8 cellular contexts compared by ENCODE assay signal in the genomic region with DNA sequence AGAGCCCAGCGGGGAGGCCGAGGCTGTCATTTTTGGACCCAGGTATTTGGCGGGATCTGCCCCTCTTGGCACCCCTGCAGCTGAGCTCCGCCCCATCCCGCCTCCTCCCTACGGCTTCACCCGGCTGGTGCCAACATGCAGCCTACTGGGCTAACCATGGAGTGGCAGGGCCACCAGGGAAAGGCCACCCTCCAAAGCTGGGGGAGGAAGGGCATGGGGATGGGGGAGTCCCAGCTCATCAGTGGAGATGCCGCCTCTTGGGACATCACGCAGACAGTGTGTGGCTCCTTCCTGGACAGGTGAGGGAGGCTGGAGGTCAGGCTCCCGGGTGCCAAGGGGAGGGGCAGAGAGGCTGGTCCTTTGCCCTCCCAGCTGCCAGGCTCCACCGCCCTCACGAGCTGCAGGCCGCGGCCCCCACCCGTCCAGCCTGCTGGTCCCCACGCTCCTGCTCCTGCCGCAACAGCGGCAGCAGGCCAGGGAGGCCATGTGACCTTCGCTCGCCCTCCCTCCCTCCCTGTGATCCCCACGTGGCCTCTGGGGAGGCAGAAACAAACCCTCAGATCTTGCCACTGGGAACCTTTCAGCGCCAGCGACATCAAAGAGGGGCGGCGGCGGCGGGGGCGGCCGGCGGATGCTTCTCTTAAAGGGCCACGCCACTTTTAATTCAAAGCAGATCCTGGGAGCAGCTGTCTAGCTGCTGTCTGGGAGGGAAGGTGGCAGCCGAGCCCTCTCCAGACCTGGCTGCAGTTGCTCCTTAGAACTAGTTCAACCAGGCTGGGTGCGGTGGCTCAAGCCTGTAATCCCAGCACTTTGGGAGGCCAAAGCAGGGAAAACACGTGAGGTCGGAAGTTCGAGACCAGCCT. TPM values are rescaled to one million over a fixed set of nuclear protein-coding genes. Genes with fewer than 3 reads are reported as not detected.
DNase-seq lines count a peak whose midpoint lies in the region; ATAC-seq and TF ChIP-seq lines count a peak whose summit lies in the region.

No MANE protein-coding gene starts in this region.

- TF ChIP-seq CTCF in RWPE1 (conservative IDR thresholded peaks at IDR 0.05; ENCODE audit: low read depth) = no peak
- no peak for TF ChIP-seq CTCF in type B pancreatic cell (conservative IDR thresholded peaks at IDR 0.05)

- H3K9me3 Mint-ChIP-seq in type B pancreatic cell = no peaks in the 10 kb centered on the region

- H3K36me3 Mint-ChIP-seq in type B pancreatic cell = no peaks in the 10 kb centered on the region

- peak; percentile 99 for DNase-seq in DMS53 (lab: John Stamatoyannopoulos, UW)
- DNase-seq in HT1080 (ENCODE audit: low read depth) = peak; percentile 31
- DNase-seq in RWPE1 (ENCODE audit: low spot score) = peak; percentile 22
- peak; percentile 55 to 85 (median 74) for DNase-seq in activated naive CD4-positive, alpha-beta T cell (lab: John Stamatoyannopoulos, UW)
- DNase-seq in head of caudate nucleus = peak; percentile 85 to 97 (median 92)
- peak; percentile 89 for DNase-seq in posterior vena cava (ENCODE audit: low spot score)
- DNase-seq in type B pancreatic cell (ENCODE audit: extremely low spot score, unreplicated experiment) = no peak

- CTCF ChIA-PET in RWPE1 (lab: Yijun Ruan, JAX) = interaction anchor here (1.4 to 2.0 kb wide), 2 partner anchors 8 to 53 kb away, joined by 7 to 9 read pairs; no protein-coding TSS in a partner anchor

- ATAC-seq in HG03108 (IDR thresholded peaks at IDR 0.05; ENCODE audit: unreplicated experiment) = no peak

- intact Hi-C loops in head of caudate nucleus (cut with DNase I) = no loop called here
- intact Hi-C loops in posterior vena cava (cut with DNase I) = no loop called here

- POLR2A ChIA-PET in RWPE1 (lab: Yijun Ruan, JAX; ENCODE audit: low non-redundant PET) = no interaction called here

- H3K4me3 Mint-ChIP-seq in type B pancreatic cell = peak overlapping the region; percentile 72

- peaks cover 14% of the 10 kb centered on the region for H3K4me1 Mint-ChIP-seq in type B pancreatic cell (ENCODE audit: unreplicated experiment)

- H3K27ac ChIP-seq in RWPE1 = peak overlapping the region; percentile 40

- H3K27me3 Mint-ChIP-seq in type B pancreatic cell = peaks cover 25% of the 10 kb centered on the region

- peak overlapping the region; percentile 75 for H3K27ac Mint-ChIP-seq in type B pancreatic cell

RNA-seq across cellular contexts. Expression of a gene that starts 6.8 kb away (rescaled TPM):
- total RNA-seq in HT1080 (2014; rRNA removed; shearing (Covaris generic)) = not detected in 2 replicates
- polyA plus RNA-seq in HT1080 (2015; cell fraction: cytosol; rRNA removed) = 0.13 and 0.32 TPM in 2 replicates
- polyA plus RNA-seq in HT1080 (2015; cell fraction: nucleus; rRNA removed) = 0.14 and 0.16 TPM in 2 replicates
- total RNA-seq in posterior vena cava = not detected
- total RNA-seq in type B pancreatic cell (ENCODE audit: low replicate concordance) = 1.9 and 3.2 TPM in 2 replicates

RNA-seq across cellular contexts. Expression of a gene that starts 9.7 kb away (rescaled TPM):
- total RNA-seq in HT1080 (2014; rRNA removed; shearing (Covaris generic)) = 41.2 and 49.3 TPM in 2 replicates
- polyA plus RNA-seq in HT1080 (2015; cell fraction: cytosol; rRNA removed) = 16.9 and 20.8 TPM in 2 replicates
- polyA plus RNA-seq in HT1080 (2015; cell fraction: nucleus; rRNA removed) = 35.4 and 44.6 TPM in 2 replicates
- total RNA-seq in posterior vena cava (10 to 100 TPM; 19.6 to 25.2 TPM), type B pancreatic cell (ENCODE audit: low replicate concordance) (31.5 and 35.6 TPM in 2 replicates)

RNA-seq across cellular contexts. Expression of a gene that starts 20.7 kb away (rescaled TPM):
- total RNA-seq in HT1080 (2014; rRNA removed; shearing (Covaris generic)) = not detected in 2 replicates
- polyA plus RNA-seq in HT1080 (2015; cell fraction: cytosol; rRNA removed) = not detected in 2 replicates
- polyA plus RNA-seq in HT1080 (2015; cell fraction: nucleus; rRNA removed) = 0.10 TPM in 1 of 2 replicates, not detected in the other
- total RNA-seq in posterior vena cava (not detected), type B pancreatic cell (ENCODE audit: low replicate concordance) (not detected in 2 replicates)

RNA-seq across cellular contexts. Expression of a gene that starts 30.7 kb away (rescaled TPM):
- 58.8 and 67.1 TPM in 2 replicates for total RNA-seq in HT1080 (2014; rRNA removed; shearing (Covaris generic))
- 121 and 127 TPM in 2 replicates for polyA plus RNA-seq in HT1080 (2015; cell fraction: cytosol; rRNA removed)
- polyA plus RNA-seq in HT1080 (2015; cell fraction: nucleus; rRNA removed) = 84.6 and 85.3 TPM in 2 replicates
- total RNA-seq in posterior vena cava (10 to 100 TPM in 1 of 2 donors, 1 to 10 TPM in 1; 6.7 to 16.6 TPM), type B pancreatic cell (ENCODE audit: low replicate concordance) (110 and 127 TPM in 2 replicates)

RNA-seq across cellular contexts. Expression of a gene that starts 40.2 kb away (rescaled TPM):
- 19.2 and 21.1 TPM in 2 replicates for total RNA-seq in HT1080 (2014; rRNA removed; shearing (Covaris generic))
- polyA plus RNA-seq in HT1080 (2015; cell fraction: cytosol; rRNA removed) = 20.3 and 23.0 TPM in 2 replicates
- 56.1 and 56.5 TPM in 2 replicates for polyA plus RNA-seq in HT1080 (2015; cell fraction: nucleus; rRNA removed)
- total RNA-seq in posterior vena cava (10 to 100 TPM; 25.0 to 36.2 TPM), type B pancreatic cell (ENCODE audit: low replicate concordance) (22.4 and 30.0 TPM in 2 replicates)
